20 cellular contexts compared by ENCODE assay signal in genomic region chr12:111730420-111730819, GRCh38.
"Had no signal": no experiment of that assay in that cellular context is flagged by ENCODE, and none has a peak within 500 bp of the region (broad histone marks: within the 10 kb centered on the region; RNA-seq: fewer than 3 reads in every experiment).

No MANE protein-coding gene starts in this region.

- H3K9me3 Mint-ChIP-seq: activated naive CD8-positive, alpha-beta T cell treated with anti-CD3 and anti-CD28 coated beads, Interleukin-2, amount 10 ng/mL, durations not matched to agents 7 days and 5 days; effector memory CD8-positive, alpha-beta T cell; naive B cell; neural crest cell had no signal

- ATAC-seq: activated CD4-positive, alpha-beta T cell treated with anti-CD3 and anti-CD28 coated beads for 36 hours; activated CD8-positive, alpha-beta memory T cell treated with anti-CD3 and anti-CD28 coated beads, Interleukin-2, amount 10 ng/mL, durations not matched to agents 7 days and 5 days; effector memory CD8-positive, alpha-beta T cell; mucosa of descending colon; right cardiac atrium; upper lobe of right lung had no signal

- H2AFZ ChIP-seq: hepatocyte had no signal

- H3K27me3 Mint-ChIP-seq: activated CD4-positive, alpha-beta T cell treated with anti-CD3 and anti-CD28 coated beads for 36 hours; activated CD8-positive, alpha-beta memory T cell treated with anti-CD3 and anti-CD28 coated beads, Interleukin-2, amount 10 ng/mL, durations not matched to agents 7 days and 5 days; activated naive CD8-positive, alpha-beta T cell treated with anti-CD3 and anti-CD28 coated beads, Interleukin-2, amount 10 ng/mL, durations not matched to agents 7 days and 5 days; effector memory CD8-positive, alpha-beta T cell; naive B cell had no signal

- H3K4me1 ChIP-seq: prostate gland, upper lobe of right lung had no signal

- H3K36me3 Mint-ChIP-seq: activated CD8-positive, alpha-beta memory T cell treated with anti-CD3 and anti-CD28 coated beads, Interleukin-2, amount 10 ng/mL, durations not matched to agents 7 days and 5 days had no signal

- H3K4me3 Mint-ChIP-seq: activated CD4-positive, alpha-beta T cell treated with anti-CD3 and anti-CD28 coated beads for 36 hours; activated CD8-positive, alpha-beta memory T cell treated with anti-CD3 and anti-CD28 coated beads, Interleukin-2, amount 10 ng/mL, durations not matched to agents 7 days and 5 days; activated naive CD8-positive, alpha-beta T cell treated with anti-CD3 and anti-CD28 coated beads, Interleukin-2, amount 10 ng/mL, durations not matched to agents 7 days and 5 days; effector memory CD8-positive, alpha-beta T cell; naive B cell; neural crest cell had no signal

- H3K9me3 ChIP-seq: mucosa of descending colon, prostate gland, upper lobe of right lung had no signal

- H3K4me3 ChIP-seq: cardiac muscle cell, hepatocyte, mucosa of descending colon, prostate gland, skin epidermis, upper lobe of right lung had no signal

- H3K27ac Mint-ChIP-seq: activated CD4-positive, alpha-beta T cell treated with anti-CD3 and anti-CD28 coated beads for 36 hours; activated CD8-positive, alpha-beta memory T cell treated with anti-CD3 and anti-CD28 coated beads, Interleukin-2, amount 10 ng/mL, durations not matched to agents 7 days and 5 days; activated naive CD8-positive, alpha-beta T cell treated with anti-CD3 and anti-CD28 coated beads, Interleukin-2, amount 10 ng/mL, durations not matched to agents 7 days and 5 days had no signal

- DNase-seq: activated CD4-positive, alpha-beta T cell treated with anti-CD3 and anti-CD28 coated beads for 36 hours; activated CD4-positive, alpha-beta T cell treated with anti-CD3 and anti-CD28 coated beads, Interleukin-2, amount 50 U/mL, for 48 hours; activated CD8-positive, alpha-beta memory T cell treated with anti-CD3 and anti-CD28 coated beads, Interleukin-2, amount 10 ng/mL, durations not matched to agents 7 days and 5 days; activated naive CD4-positive, alpha-beta T cell; activated naive CD8-positive, alpha-beta T cell treated with anti-CD3 and anti-CD28 coated beads, Interleukin-2, amount 10 ng/mL, durations not matched to agents 7 days and 5 days; amygdala; dermis blood vessel endothelial cell; effector memory CD8-positive, alpha-beta T cell; mesenchymal stem cell; mucosa of descending colon; naive B cell; right cardiac atrium; stimulated activated CD4-positive, alpha-beta T cell treated with anti-CD3 and anti-CD28 coated beads, Interleukin-15, amount 100 ng/mL, for 24 hours; stimulated activated CD4-positive, alpha-beta T cell treated with anti-CD3 and anti-CD28 coated beads, Interleukin-2, amount 100 ng/mL, for 48 hours; upper lobe of right lung had no signal

- H3K79me2 ChIP-seq: hepatocyte had no signal

- H3K4me2 ChIP-seq: hepatocyte had no signal

- H3K36me3 ChIP-seq: prostate gland had no signal

- H3K27ac ChIP-seq: cardiac muscle cell, hepatocyte, prostate gland, skin epidermis, upper lobe of right lung had no signal

- H3K4me1 Mint-ChIP-seq: activated CD4-positive, alpha-beta T cell treated with anti-CD3 and anti-CD28 coated beads for 36 hours; activated CD8-positive, alpha-beta memory T cell treated with anti-CD3 and anti-CD28 coated beads, Interleukin-2, amount 10 ng/mL, durations not matched to agents 7 days and 5 days; activated naive CD8-positive, alpha-beta T cell treated with anti-CD3 and anti-CD28 coated beads, Interleukin-2, amount 10 ng/mL, durations not matched to agents 7 days and 5 days; naive B cell; neural crest cell had no signal

- H3K27me3 ChIP-seq: cardiac muscle cell, hepatocyte, upper lobe of right lung had no signal
